In genomic region chr12:44546037-44546436, GRCh38 we compare ENCODE assay signal across 9 cellular contexts.
"Had no signal": no experiment of that assay in that cellular context is flagged by ENCODE, and none has a peak within 500 bp of the region (broad histone marks: within the 10 kb centered on the region; RNA-seq: fewer than 3 reads in every experiment).

No MANE protein-coding gene starts in this region.

- FAIRE-seq: HepG2 had no signal

- H3K9me3 ChIP-seq: HAP-1 had no signal

- H3K4me3 Mint-ChIP-seq: HFFc6, IgD-negative memory B cell had no signal

- H3K9ac ChIP-seq: GM23248 had no signal

- H3K4me1 ChIP-seq: HAP-1 had no signal

- H3K4me1 Mint-ChIP-seq: IgD-negative memory B cell had no signal

- H3K27ac ChIP-seq: GM23248, HL-60 had no signal

- H3K27ac Mint-ChIP-seq: HFFc6, IgD-negative memory B cell had no signal

- H2AFZ ChIP-seq: GM23248 had no signal

- DNase-seq: GM23248, GOT3, H7, HFFc6 had no signal

- H3K36me3 ChIP-seq: HAP-1 had no signal

- H3K36me3 Mint-ChIP-seq: IgD-negative memory B cell had no signal

- ATAC-seq: HCT116, HepG2 had no signal

- H3K4me3 ChIP-seq: GM23248, HAP-1 had no signal

- H3K9me3 Mint-ChIP-seq: IgD-negative memory B cell had no signal
